26 cellular contexts compared by ENCODE assay signal in genomic region chr7:33678675-33679335, GRCh38.
"Had no signal": no experiment of that assay in that cellular context is flagged by ENCODE, and none has a peak within 500 bp of the region (broad histone marks: within the 10 kb centered on the region; RNA-seq: fewer than 3 reads in every experiment).

No MANE protein-coding gene starts in this region.

- FAIRE-seq: endometrium had no signal

- H3K27me3 ChIP-seq: esophagus squamous epithelium, gastroesophageal sphincter, spleen, tibial artery, upper lobe of right lung, vagina had no signal

- H3K36me3 ChIP-seq: esophagus squamous epithelium, gastroesophageal sphincter, spleen, tibial artery, upper lobe of right lung, vagina had no signal

- DNase-seq: cortex of kidney; effector memory CD4-positive, alpha-beta T cell; esophagus squamous epithelium; foreskin fibroblast; glutamatergic neuron; immature natural killer cell; kidney; left cardiac atrium; left ventricle myocardium superior; mesendoderm; naive B cell; nephron progenitor cell; psoas muscle; retina; spleen; stimulated activated CD4-positive, alpha-beta T cell treated with anti-CD3 and anti-CD28 coated beads, Interleukin-15, amount 100 ng/mL, for 24 hours; stimulated activated CD4-positive, alpha-beta T cell treated with anti-CD3 and anti-CD28 coated beads, Interleukin-1b, Interleukin-23, amount 100 ng/mL, for 48 hours; stimulated activated CD4-positive, alpha-beta T cell treated with anti-CD3 and anti-CD28 coated beads, Interleukin-4, amount 100 ng/mL, for 24 hours; tibial artery; upper lobe of right lung had no signal

- H3K4me1 ChIP-seq: esophagus squamous epithelium, gastroesophageal sphincter, psoas muscle, spleen, tibial artery, upper lobe of right lung, vagina had no signal

- ATAC-seq: gastroesophageal sphincter; left cardiac atrium; left ventricle myocardium superior; psoas muscle; sciatic nerve; stimulated activated memory B cell treated with anti-CD40 and anti-IgM and Interleukin-4, amounts not matched to agents 10 μg/mL and 1 μg/mL and 100 μg/mL, for 72 hours; upper lobe of right lung had no signal

- H3K9me3 ChIP-seq: esophagus squamous epithelium, upper lobe of right lung, vagina had no signal

- H3K4me3 ChIP-seq: esophagus squamous epithelium, gastroesophageal sphincter, psoas muscle, spleen, tibial artery, upper lobe of right lung, vagina had no signal

- H3K27ac ChIP-seq: epithelial cell of prostate, esophagus squamous epithelium, gastroesophageal sphincter, psoas muscle, spleen, tibial artery, upper lobe of right lung, vagina had no signal
